Comparison of ENCODE assay signal across 9 cellular contexts in genomic region chr11:118224512-118225180, GRCh38. TPM values are rescaled to one million over a fixed set of nuclear protein-coding genes. Genes with fewer than 3 reads are reported as not detected.
DNase-seq lines count a peak whose midpoint lies in the region; ATAC-seq lines count a peak whose summit lies in the region.
"Had no signal": no experiment of that assay in that cellular context is flagged by ENCODE, and none has a peak within 500 bp of the region (broad histone marks: within the 10 kb centered on the region; RNA-seq: fewer than 3 reads in every experiment).

Gene JAML (minus strand): TSS chr11:118225011. CDS start chr11:118214866, 10,145 bp downstream.

- no peak within 1 kb of the TSS for H2AK5ac ChIP-seq in neuronal stem cell (ENCODE audit: low read depth, low read length)

- peaks cover 0 to 16% (median 0%) of the 10 kb centered on the region in 3 experiments for H3K27me3 ChIP-seq in neuronal stem cell (ENCODE audit: control insufficient read depth in 3 of 3, insufficient read depth in 3 of 3, low read depth in 1 of 3, low read length in 3 of 3)

- no peak within 1 kb of the TSS for H3K4ac ChIP-seq in neuronal stem cell (ENCODE audit: low read length)

- H3K4me1 Mint-ChIP-seq in activated naive CD8-positive, alpha-beta T cell (ENCODE audit: low read depth) = peaks cover 75% of the 10 kb centered on the region

- peaks cover 48% of the 10 kb centered on the region for H3K36me3 Mint-ChIP-seq in activated naive CD8-positive, alpha-beta T cell

- no peaks in the 10 kb centered on the region for H3K27me3 Mint-ChIP-seq in activated naive CD8-positive, alpha-beta T cell

- H3K4me1 ChIP-seq in neuronal stem cell (ENCODE audit: control insufficient read depth in 2 of 2, insufficient read depth in 1 of 2, low read depth in 1 of 2, low read length in 2 of 2) = no peaks in the 10 kb centered on the region

- no peak within 1 kb of the TSS for H3K9ac ChIP-seq in neuronal stem cell (ENCODE audit: low read depth, low read length, poor library complexity)

- H3K14ac ChIP-seq in neuronal stem cell (ENCODE audit: low read length) = no peak within 1 kb of the TSS

- H2BK15ac ChIP-seq in neuronal stem cell (ENCODE audit: low read length) = no peak within 1 kb of the TSS

- no peak within 1 kb of the TSS for H3K4me3 ChIP-seq in neuronal stem cell (ENCODE audit: low read length in 2 of 2)

- no peak within 1 kb of the TSS for H2BK5ac ChIP-seq in neuronal stem cell (ENCODE audit: low read length)

- H3K36me3 ChIP-seq in neuronal stem cell (replicated peaks in 1 of 2; ENCODE audit: control insufficient read depth in 2 of 2, insufficient read depth in 2 of 2, low read length in 2 of 2) = no peaks in the 10 kb centered on the region

- no peaks in the 10 kb centered on the region for H3K9me3 ChIP-seq in neuronal stem cell (replicated peaks in 1 of 2; ENCODE audit: control insufficient read depth in 2 of 2, insufficient read depth in 1 of 2, low read depth in 1 of 2, low read length in 2 of 2)

- WGBS in neuronal stem cell (ENCODE audit: extremely low coverage in 2 of 2, insufficient read length in 2 of 2, insufficient replicate concordance in 1 of 2), 2 donors = no CpG with 5 or more reads among the region's 6 CpGs

- ATAC-seq in GM19395 (IDR thresholded peaks at IDR 0.05; ENCODE audit: unreplicated experiment) (peak; percentile 54), GM18517 (IDR thresholded peaks at IDR 0.05; ENCODE audit: unreplicated experiment) (no peak)
- ATAC-seq: HCT116 had no signal

- H3K4me3 Mint-ChIP-seq in activated naive CD8-positive, alpha-beta T cell = peak within 1 kb of the TSS; percentile 98

- H3K79me1 ChIP-seq in neuronal stem cell (ENCODE audit: low read depth, low read length) = no peaks in the 10 kb centered on the region

- H2BK120ac ChIP-seq in neuronal stem cell (ENCODE audit: low read depth, low read length) = no peak within 1 kb of the TSS

- H3K18ac ChIP-seq in neuronal stem cell (ENCODE audit: low read length) = no peak within 1 kb of the TSS

- no peak within 1 kb of the TSS for H3K4me2 ChIP-seq in neuronal stem cell (ENCODE audit: insufficient read depth, low read length, poor library complexity, severe bottlenecking)

- H3K27ac Mint-ChIP-seq in activated naive CD8-positive, alpha-beta T cell = no peak within 1 kb of the TSS

- H3K23ac ChIP-seq in neuronal stem cell (ENCODE audit: low read depth, low read length, poor library complexity) = no peak within 1 kb of the TSS

- H4K8ac ChIP-seq in neuronal stem cell (ENCODE audit: low read depth, low read length) = no peak within 1 kb of the TSS

- peaks cover 7% of the 10 kb centered on the region for H3K9me3 Mint-ChIP-seq in activated naive CD8-positive, alpha-beta T cell (ENCODE audit: low read depth)

- DNase-seq in OCI-M1 (lab: John Stamatoyannopoulos, UW) (peak; percentile 35), AG20443 (ENCODE audit: low spot score) (no peak), glomerular visceral epithelial cell (ENCODE audit: extremely low spot score) (no peak), neuronal stem cell (ENCODE audit: low spot score) (no peak)
- DNase-seq in stimulated activated CD4-positive, alpha-beta T cell treated with anti-CD3 and anti-CD28 coated beads, Interleukin-4, amount 100 ng/mL, for 1 hour = peak; percentile 53

- H2AFZ ChIP-seq in neuronal stem cell (ENCODE audit: low read length) = no peak within 1 kb of the TSS

- no peak within 1 kb of the TSS for H3K27ac ChIP-seq in neuronal stem cell (replicated peaks; ENCODE audit: low read length)

- H4K91ac ChIP-seq in neuronal stem cell (ENCODE audit: low read depth, low read length, poor library complexity) = no peak within 1 kb of the TSS

- H2BK12ac ChIP-seq in neuronal stem cell (ENCODE audit: low read length) = no peak within 1 kb of the TSS

RNA-seq across cellular contexts. Expression of gene JAML, which starts in this region (rescaled TPM):
- polyA plus RNA-seq in neuronal stem cell (2013, experiment 1 of 2) = 0.03 TPM
- not detected for polyA plus RNA-seq in neuronal stem cell (2013, experiment 2 of 2)

Comparison
In these comparisons a context has a peak if more than half of its experiments do, and no peak if none do; other contexts are left out.
1. DNase-seq: peak in OCI-M1 (single experiment) and stimulated activated CD4-positive, alpha-beta T cell treated with anti-CD3 and anti-CD28 coated beads, Interleukin-4, amount 100 ng/mL, for 1 hour (single experiment); none in AG20443 (single experiment), glomerular visceral epithelial cell (single experiment) and neuronal stem cell (single experiment).